27 cellular contexts compared by ENCODE assay signal in the genomic region with DNA sequence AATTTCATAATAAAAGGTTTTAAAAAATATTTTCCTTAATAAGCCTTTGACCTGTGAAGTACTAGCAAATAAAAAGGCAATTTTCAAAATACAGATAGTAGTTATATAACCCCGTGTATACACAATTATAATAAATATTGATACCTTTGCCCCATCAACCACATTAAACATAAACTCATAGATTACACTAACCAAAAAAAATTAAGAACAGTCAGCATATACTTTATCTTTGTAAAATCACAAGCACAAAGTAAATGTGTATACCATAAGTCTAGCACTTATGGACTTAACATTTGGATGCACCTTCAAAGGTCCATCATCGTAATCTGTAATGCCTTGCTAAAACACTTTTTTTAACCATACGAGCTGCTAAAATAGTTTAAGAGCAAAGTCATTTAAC.
"Had no signal": no experiment of that assay in that cellular context is flagged by ENCODE, and none has a peak within 500 bp of the region (broad histone marks: within the 10 kb centered on the region; RNA-seq: fewer than 3 reads in every experiment).

No MANE protein-coding gene starts in this region.

- H3K4me1 ChIP-seq: ascending aorta, colonic mucosa, esophagus squamous epithelium had no signal

- H3K27ac ChIP-seq: adrenal gland, ascending aorta, colonic mucosa, epithelial cell of prostate, esophagus squamous epithelium had no signal

- H3K36me3 ChIP-seq: colonic mucosa had no signal

- FAIRE-seq: bronchial epithelial cell, endometrium, endothelial cell of umbilical vein had no signal

- ATAC-seq: activated CD4-positive, alpha-beta T cell treated with anti-CD3 and anti-CD28 coated beads for 36 hours; activated CD8-positive, alpha-beta memory T cell treated with anti-CD3 and anti-CD28 coated beads, Interleukin-2, amount 10 ng/mL, durations not matched to agents 7 days and 5 days; activated CD8-positive, alpha-beta T cell treated with anti-CD3 and anti-CD28 coated beads, Interleukin-2, amount 10 ng/mL, durations not matched to agents 7 days and 5 days; activated naive CD8-positive, alpha-beta T cell treated with anti-CD3 and anti-CD28 coated beads, Interleukin-2, amount 50 U/mL, for 24 hours had no signal

- DNase-seq: activated CD4-positive, alpha-beta memory T cell treated with anti-CD3 and anti-CD28 coated beads for 36 hours; activated CD4-positive, alpha-beta T cell treated with anti-CD3 and anti-CD28 coated beads for 36 hours; activated CD4-positive, alpha-beta T cell treated with anti-CD3 and anti-CD28 coated beads, Interleukin-2, amount 10 ng/mL, durations not matched to agents 24 days and 14 days; activated CD4-positive, CD25-positive, alpha-beta regulatory T cell; activated CD4-positive, CD25-positive, alpha-beta regulatory T cell treated with anti-CD3 and anti-CD28 coated beads, Interleukin-2, amount 50 U/mL, for 72 hours; activated CD8-positive, alpha-beta memory T cell treated with anti-CD3 and anti-CD28 coated beads, Interleukin-2, amount 10 ng/mL, durations not matched to agents 7 days and 5 days; activated CD8-positive, alpha-beta memory T cell treated with anti-CD3 and anti-CD28 coated beads, Interleukin-2, amount 50 U/mL, for 4 hours; activated CD8-positive, alpha-beta T cell treated with anti-CD3 and anti-CD28 coated beads, Interleukin-2, amount 10 ng/mL, durations not matched to agents 7 days and 5 days; activated effector memory CD4-positive, alpha-beta T cell treated with anti-CD3 and anti-CD28 coated beads, Interleukin-2, amount 50 U/mL, for 16 hours; activated naive CD4-positive, alpha-beta T cell treated with anti-CD3 and anti-CD28 coated beads for 36 hours; activated naive CD8-positive, alpha-beta T cell treated with anti-CD3 and anti-CD28 coated beads for 36 hours; activated naive CD8-positive, alpha-beta T cell treated with anti-CD3 and anti-CD28 coated beads, Interleukin-2, amount 50 U/mL, for 24 hours; activated T-cell treated with anti-CD3 and anti-CD28 coated beads, Interleukin-2, amount 50 U/mL, for 1 hour; activated T-cell treated with anti-CD3 and anti-CD28 coated beads, Interleukin-2, amount 50 U/mL, for 48 hours; adrenal gland; amygdala; colonic mucosa; effector CD8-positive, alpha-beta T cell; esophagus squamous epithelium; foreskin fibroblast; head of caudate nucleus; T-helper 2 cell had no signal

- H3K4me3 ChIP-seq: adrenal gland, ascending aorta, colonic mucosa, esophagus squamous epithelium had no signal

- H3K27me3 ChIP-seq: adrenal gland, ascending aorta, colonic mucosa, esophagus squamous epithelium had no signal

- H3K9me3 ChIP-seq: colonic mucosa had no signal
